In genomic region chr13:108575430-108575829, GRCh38 we compare ENCODE assay signal across 26 cellular contexts. TPM values are rescaled to one million over a fixed set of nuclear protein-coding genes. Genes with fewer than 3 reads are reported as not detected.
A peak's percentile ranks its signal among the peaks of the same experiment; 100 is the strongest.
DNase-seq lines count a peak whose midpoint lies in the region; ATAC-seq lines count a peak whose summit lies in the region.
"Had no signal": no experiment of that assay in that cellular context is flagged by ENCODE, and none has a peak within 500 bp of the region (broad histone marks: within the 10 kb centered on the region; RNA-seq: fewer than 3 reads in every experiment).

No MANE protein-coding gene starts in this region.

- DNase-seq in stimulated activated CD4-positive, alpha-beta T cell treated with anti-CD3 and anti-CD28 coated beads, Interleukin-4, amount 100 ng/mL, for 1 hour = no peak
- no peak for DNase-seq in GOT3 (lab: John Stamatoyannopoulos, UW)
- no peak for DNase-seq in activated CD4-positive, alpha-beta T cell treated with anti-CD3 and anti-CD28 coated beads for 36 hours
- DNase-seq: AML-193; CD8-positive, alpha-beta memory T cell; DND-41; IMR-90; NCI-H1092; NCI-H1417 treated with DMSO at 0.1 percent for 48 hours; NCI-H1694 treated with DMSO at 0.1 percent for 48 hours; NCI-H2081; NCI-H2227 treated with DMSO at 0.1 percent for 48 hours; NCI-H69; Peyer's patch; SHP77 treated with DMSO at 0.1 percent for 48 hours; T-helper 1 cell had no signal

- CTCF ChIA-PET in activated CD4-positive, alpha-beta T cell treated with anti-CD3 and anti-CD28 coated beads for 36 hours (lab: Charles Lee) = no interaction called here

- no peak overlapping the region for H3K27ac ChIP-seq in BLaER1 treated with 17β-estradiol and CSF1 and Interleukin-3, amounts not matched to agents 10 nM and 100 nM
- H3K27ac ChIP-seq: KMS-11, Peyer's patch had no signal

- H3K36me3 ChIP-seq in BLaER1 treated with 17β-estradiol and CSF1 and Interleukin-3, amounts not matched to agents 10 nM and 100 nM = no peaks in the 10 kb centered on the region
- H3K36me3 ChIP-seq: HAP-1, Peyer's patch had no signal

- H3K36me3 Mint-ChIP-seq in activated CD4-positive, alpha-beta T cell treated with anti-CD3 and anti-CD28 coated beads for 36 hours (ENCODE audit: low read depth) = no peaks in the 10 kb centered on the region
- H3K36me3 Mint-ChIP-seq: CD14-positive monocyte; CD8-positive, alpha-beta memory T cell had no signal

- ATAC-seq in GM18909 (IDR thresholded peaks at IDR 0.05; ENCODE audit: poor library complexity, unreplicated experiment) = peak; percentile 59
- ATAC-seq in HG02678 (IDR thresholded peaks at IDR 0.05; ENCODE audit: unreplicated experiment) = peak; percentile 41
- ATAC-seq in HG03442 (IDR thresholded peaks at IDR 0.05; ENCODE audit: unreplicated experiment) = peak; percentile 72
- no peak for ATAC-seq in HG02973 (IDR thresholded peaks at IDR 0.05; ENCODE audit: unreplicated experiment)
- ATAC-seq in activated CD4-positive, alpha-beta T cell treated with anti-CD3 and anti-CD28 coated beads for 36 hours = no peak
- ATAC-seq: GM23338 had no signal

- H3K9ac ChIP-seq in BLaER1 treated with 17β-estradiol and CSF1 and Interleukin-3, amounts not matched to agents 10 nM and 100 nM = peak overlapping the region in 1 of 11 experiments; percentile 18; a peak in 1 of 22 replicates
- H3K9ac ChIP-seq: KMS-11 had no signal

- H3K9me3 ChIP-seq in BLaER1 treated with 17β-estradiol and CSF1 and Interleukin-3, amounts not matched to agents 10 nM and 100 nM (replicated peaks in 1 of 11) = no peaks in the 10 kb centered on the region
- H3K9me3 ChIP-seq: HAP-1, Peyer's patch had no signal

- POLR2A ChIA-PET in activated CD4-positive, alpha-beta T cell treated with anti-CD3 and anti-CD28 coated beads for 36 hours (lab: Charles Lee) = no interaction called here

- no peaks in the 10 kb centered on the region for H3K9me3 Mint-ChIP-seq in activated CD4-positive, alpha-beta T cell treated with anti-CD3 and anti-CD28 coated beads for 36 hours (ENCODE audit: low read depth)
- H3K9me3 Mint-ChIP-seq: GM23338; T-helper 2 cell treated with Interferon-gamma antibody and Interleukin-4, amounts not matched to agents 5 μg/mL and 100 μg/mL, for 36 hours had no signal

- H3K27me3 Mint-ChIP-seq in activated CD4-positive, alpha-beta T cell treated with anti-CD3 and anti-CD28 coated beads for 36 hours = peaks cover 2% of the 10 kb centered on the region
- H3K27me3 Mint-ChIP-seq: CD8-positive, alpha-beta memory T cell had no signal

- no peak overlapping the region for H3K4me3 ChIP-seq in BLaER1 treated with 17β-estradiol and CSF1 and Interleukin-3, amounts not matched to agents 10 nM and 100 nM
- H3K4me3 ChIP-seq: GM23338, HAP-1, Peyer's patch had no signal

- H3K27me3 ChIP-seq in BLaER1 treated with 17β-estradiol and CSF1 and Interleukin-3, amounts not matched to agents 10 nM and 100 nM = no peaks in the 10 kb centered on the region
- H3K27me3 ChIP-seq: Peyer's patch had no signal

- peaks cover 0 to 18% (median 11%) of the 10 kb centered on the region in 10 experiments; a peak in 13 of 20 replicates for H3K4me1 ChIP-seq in BLaER1 treated with 17β-estradiol and CSF1 and Interleukin-3, amounts not matched to agents 10 nM and 100 nM
- H3K4me1 ChIP-seq: HAP-1, Peyer's patch had no signal

- intact Hi-C loops in activated CD4-positive, alpha-beta T cell treated with anti-CD3 and anti-CD28 coated beads for 36 hours (cut with DNase I, micrococcal nuclease) = no loop called here

- no peak overlapping the region for H3K27ac Mint-ChIP-seq in activated CD4-positive, alpha-beta T cell treated with anti-CD3 and anti-CD28 coated beads for 36 hours
- H3K27ac Mint-ChIP-seq: CD8-positive, alpha-beta memory T cell; GM23338; T-helper 2 cell treated with Interferon-gamma antibody and Interleukin-4, amounts not matched to agents 5 μg/mL and 100 μg/mL, for 36 hours had no signal

- H3K4me2 ChIP-seq in BLaER1 treated with 17β-estradiol and CSF1 and Interleukin-3, amounts not matched to agents 10 nM and 100 nM = peak overlapping the region in 9 of 11 experiments; percentile 25 to 81 (median 64); a peak in 17 of 22 replicates
- H3K4me2 ChIP-seq: GM23338, KMS-11 had no signal

- H3K4me1 Mint-ChIP-seq in activated CD4-positive, alpha-beta T cell treated with anti-CD3 and anti-CD28 coated beads for 36 hours = no peaks in the 10 kb centered on the region
- H3K4me1 Mint-ChIP-seq: CD14-positive monocyte; CD8-positive, alpha-beta memory T cell; GM23338 had no signal

- no peaks in the 10 kb centered on the region for H4K20me1 ChIP-seq in BLaER1 treated with 17β-estradiol and CSF1 and Interleukin-3, amounts not matched to agents 10 nM and 100 nM

- H3K4me3 Mint-ChIP-seq in activated CD4-positive, alpha-beta T cell treated with anti-CD3 and anti-CD28 coated beads for 36 hours = no peak overlapping the region
- H3K4me3 Mint-ChIP-seq: CD14-positive monocyte; CD8-positive, alpha-beta memory T cell; GM23338; T-helper 2 cell treated with Interferon-gamma antibody and Interleukin-4, amounts not matched to agents 5 μg/mL and 100 μg/mL, for 36 hours had no signal

RNA-seq across cellular contexts. Expression of gene MYO16, which starts 54.0 kb away (rescaled TPM):
- total RNA-seq in activated CD4-positive, alpha-beta T cell treated with anti-CD3 and anti-CD28 coated beads for 36 hours = not detected

Comparison
In these comparisons a context has a peak if more than half of its experiments do, and no peak if none do; other contexts are left out.
1. ATAC-seq: peak in GM18909 (single experiment), HG02678 (single experiment) and HG03442 (single experiment); none in HG02973 (single experiment) and activated CD4-positive, alpha-beta T cell treated with anti-CD3 and anti-CD28 coated beads for 36 hours (single experiment).